Comparison of ENCODE assay signal across 1 cellular context in the genomic region with DNA sequence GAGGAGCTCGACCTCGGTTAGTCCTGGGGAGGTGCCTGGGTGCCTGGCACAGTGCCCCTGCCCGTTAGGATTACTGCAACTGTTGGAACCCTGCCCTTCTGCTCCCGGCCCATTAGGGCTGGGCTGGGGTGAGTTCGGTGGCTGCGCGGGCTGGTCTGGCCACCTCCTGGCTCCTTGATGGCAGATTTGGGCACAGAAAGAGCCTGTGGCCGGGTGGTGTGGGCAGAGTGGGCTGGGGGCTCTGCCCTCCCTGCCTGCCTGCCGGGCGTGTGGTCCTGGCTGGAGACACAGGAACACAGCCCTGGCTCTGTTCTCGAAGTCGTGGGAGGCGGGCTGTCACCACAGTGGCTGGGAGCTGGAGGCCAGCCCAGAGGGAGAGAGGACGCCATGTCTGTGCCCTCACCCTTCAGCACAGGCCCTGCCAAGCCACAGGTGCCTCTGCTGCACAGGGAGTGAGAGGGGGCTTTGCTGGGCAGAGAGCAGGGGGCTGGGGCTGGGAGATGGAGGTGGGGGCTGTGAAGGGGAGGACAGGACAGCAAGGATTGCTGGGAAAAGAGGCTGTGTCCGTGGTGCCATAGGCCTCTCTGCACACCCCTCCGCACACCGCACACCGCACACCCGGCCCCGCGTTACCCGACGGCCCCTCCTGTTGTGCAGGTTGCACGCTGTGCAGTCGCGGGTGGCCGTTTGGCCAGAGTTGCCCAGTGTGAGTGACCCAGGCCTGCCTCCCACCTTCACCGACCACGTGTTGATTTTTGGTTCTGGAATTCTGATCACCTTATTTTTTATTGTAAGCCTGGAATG.
TF ChIP-seq lines count a peak whose summit lies in the region.

No MANE protein-coding gene starts in this region.

TF ChIP-seq in GM23338, 12 proteins besides CTCF, POLR2A, EP300 and RAD21 (continued from another document):
- TF ChIP-seq, protein P1, sequence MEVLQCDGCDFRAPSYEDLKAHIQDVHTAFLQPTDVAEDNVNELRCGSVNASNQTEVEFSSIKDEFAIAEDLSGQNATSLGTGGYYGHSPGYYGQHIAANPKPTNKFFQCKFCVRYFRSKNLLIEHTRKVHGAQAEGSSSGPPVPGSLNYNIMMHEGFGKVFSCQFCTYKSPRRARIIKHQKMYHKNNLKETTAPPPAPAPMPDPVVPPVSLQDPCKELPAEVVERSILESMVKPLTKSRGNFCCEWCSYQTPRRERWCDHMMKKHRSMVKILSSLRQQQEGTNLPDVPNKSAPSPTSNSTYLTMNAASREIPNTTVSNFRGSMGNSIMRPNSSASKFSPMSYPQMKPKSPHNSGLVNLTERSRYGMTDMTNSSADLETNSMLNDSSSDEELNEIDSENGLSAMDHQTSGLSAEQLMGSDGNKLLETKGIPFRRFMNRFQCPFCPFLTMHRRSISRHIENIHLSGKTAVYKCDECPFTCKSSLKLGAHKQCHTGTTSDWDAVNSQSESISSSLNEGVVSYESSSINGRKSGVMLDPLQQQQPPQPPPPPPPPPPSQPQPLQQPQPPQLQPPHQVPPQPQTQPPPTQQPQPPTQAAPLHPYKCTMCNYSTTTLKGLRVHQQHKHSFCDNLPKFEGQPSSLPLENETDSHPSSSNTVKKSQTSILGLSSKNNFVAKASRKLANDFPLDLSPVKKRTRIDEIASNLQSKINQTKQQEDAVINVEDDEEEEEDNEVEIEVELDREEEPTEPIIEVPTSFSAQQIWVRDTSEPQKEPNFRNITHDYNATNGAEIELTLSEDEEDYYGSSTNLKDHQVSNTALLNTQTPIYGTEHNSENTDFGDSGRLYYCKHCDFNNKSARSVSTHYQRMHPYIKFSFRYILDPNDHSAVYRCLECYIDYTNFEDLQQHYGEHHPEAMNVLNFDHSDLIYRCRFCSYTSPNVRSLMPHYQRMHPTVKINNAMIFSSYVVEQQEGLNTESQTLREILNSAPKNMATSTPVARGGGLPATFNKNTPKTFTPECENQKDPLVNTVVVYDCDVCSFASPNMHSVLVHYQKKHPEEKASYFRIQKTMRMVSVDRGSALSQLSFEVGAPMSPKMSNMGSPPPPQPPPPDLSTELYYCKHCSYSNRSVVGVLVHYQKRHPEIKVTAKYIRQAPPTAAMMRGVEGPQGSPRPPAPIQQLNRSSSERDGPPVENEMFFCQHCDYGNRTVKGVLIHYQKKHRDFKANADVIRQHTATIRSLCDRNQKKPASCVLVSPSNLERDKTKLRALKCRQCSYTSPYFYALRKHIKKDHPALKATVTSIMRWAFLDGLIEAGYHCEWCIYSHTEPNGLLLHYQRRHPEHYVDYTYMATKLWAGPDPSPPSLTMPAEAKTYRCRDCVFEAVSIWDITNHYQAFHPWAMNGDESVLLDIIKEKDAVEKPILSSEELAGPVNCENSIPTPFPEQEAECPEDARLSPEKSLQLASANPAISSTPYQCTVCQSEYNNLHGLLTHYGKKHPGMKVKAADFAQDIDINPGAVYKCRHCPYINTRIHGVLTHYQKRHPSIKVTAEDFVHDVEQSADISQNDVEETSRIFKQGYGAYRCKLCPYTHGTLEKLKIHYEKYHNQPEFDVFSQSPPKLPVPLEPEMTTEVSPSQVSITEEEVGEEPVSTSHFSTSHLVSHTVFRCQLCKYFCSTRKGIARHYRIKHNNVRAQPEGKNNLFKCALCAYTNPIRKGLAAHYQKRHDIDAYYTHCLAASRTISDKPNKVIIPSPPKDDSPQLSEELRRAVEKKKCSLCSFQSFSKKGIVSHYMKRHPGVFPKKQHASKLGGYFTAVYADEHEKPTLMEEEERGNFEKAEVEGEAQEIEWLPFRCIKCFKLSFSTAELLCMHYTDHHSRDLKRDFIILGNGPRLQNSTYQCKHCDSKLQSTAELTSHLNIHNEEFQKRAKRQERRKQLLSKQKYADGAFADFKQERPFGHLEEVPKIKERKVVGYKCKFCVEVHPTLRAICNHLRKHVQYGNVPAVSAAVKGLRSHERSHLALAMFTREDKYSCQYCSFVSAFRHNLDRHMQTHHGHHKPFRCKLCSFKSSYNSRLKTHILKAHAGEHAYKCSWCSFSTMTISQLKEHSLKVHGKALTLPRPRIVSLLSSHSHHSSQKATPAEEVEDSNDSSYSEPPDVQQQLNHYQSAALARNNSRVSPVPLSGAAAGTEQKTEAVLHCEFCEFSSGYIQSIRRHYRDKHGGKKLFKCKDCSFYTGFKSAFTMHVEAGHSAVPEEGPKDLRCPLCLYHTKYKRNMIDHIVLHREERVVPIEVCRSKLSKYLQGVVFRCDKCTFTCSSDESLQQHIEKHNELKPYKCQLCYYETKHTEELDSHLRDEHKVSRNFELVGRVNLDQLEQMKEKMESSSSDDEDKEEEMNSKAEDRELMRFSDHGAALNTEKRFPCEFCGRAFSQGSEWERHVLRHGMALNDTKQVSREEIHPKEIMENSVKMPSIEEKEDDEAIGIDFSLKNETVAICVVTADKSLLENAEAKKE (CRISPR knock-in tag; IDR thresholded peaks at IDR 0.05): no peak
- TF ChIP-seq JUNB (IDR thresholded peaks at IDR 0.05; ENCODE audit: unreplicated experiment) (no peak), ZNF331 (CRISPR knock-in tag; IDR thresholded peaks at IDR 0.05; ENCODE audit: low read depth) (no peak), NANOG (IDR thresholded peaks at IDR 0.05; ENCODE audit: borderline replicate concordance) (no peak), CREB1 (CRISPR knock-in tag; IDR thresholded peaks at IDR 0.05; ENCODE audit: low read depth) (no peak), STAT1 (IDR thresholded peaks at IDR 0.05; ENCODE audit: unreplicated experiment) (no peak)
- TF ChIP-seq, protein P2, sequence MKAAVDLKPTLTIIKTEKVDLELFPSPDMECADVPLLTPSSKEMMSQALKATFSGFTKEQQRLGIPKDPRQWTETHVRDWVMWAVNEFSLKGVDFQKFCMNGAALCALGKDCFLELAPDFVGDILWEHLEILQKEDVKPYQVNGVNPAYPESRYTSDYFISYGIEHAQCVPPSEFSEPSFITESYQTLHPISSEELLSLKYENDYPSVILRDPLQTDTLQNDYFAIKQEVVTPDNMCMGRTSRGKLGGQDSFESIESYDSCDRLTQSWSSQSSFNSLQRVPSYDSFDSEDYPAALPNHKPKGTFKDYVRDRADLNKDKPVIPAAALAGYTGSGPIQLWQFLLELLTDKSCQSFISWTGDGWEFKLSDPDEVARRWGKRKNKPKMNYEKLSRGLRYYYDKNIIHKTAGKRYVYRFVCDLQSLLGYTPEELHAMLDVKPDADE (IDR thresholded peaks at IDR 0.05): no peak
